ENCODE assay signal across 9 cellular contexts in the genomic region with DNA sequence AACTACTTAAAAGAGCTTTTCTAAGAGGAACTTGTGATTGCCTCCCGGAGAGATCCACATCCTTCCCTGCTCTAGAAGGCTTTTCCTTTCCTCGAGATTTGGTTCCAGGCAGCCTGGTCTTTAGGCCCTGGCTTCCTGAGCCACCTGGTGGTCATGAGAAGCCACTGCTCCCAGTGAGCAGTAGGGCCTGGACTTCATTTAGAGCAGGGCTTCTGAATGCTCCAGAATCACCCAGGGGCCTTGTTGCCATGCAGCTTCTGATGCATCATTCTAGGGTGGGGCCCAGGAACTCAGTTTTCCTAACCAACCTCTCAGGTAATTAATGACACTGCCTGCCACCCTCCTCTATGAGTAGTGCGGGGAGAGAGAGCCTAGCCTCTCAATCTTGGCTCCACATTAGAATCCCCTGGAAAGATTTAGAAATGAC. TPM values are rescaled to one million over a fixed set of nuclear protein-coding genes. Genes with fewer than 3 reads are reported as not detected.
DNase-seq lines count a peak whose midpoint lies in the region; ATAC-seq and TF ChIP-seq lines count a peak whose summit lies in the region.
"Had no signal": no experiment of that assay in that cellular context is flagged by ENCODE, and none has a peak within 500 bp of the region (broad histone marks: within the 10 kb centered on the region; RNA-seq: fewer than 3 reads in every experiment).

No MANE protein-coding gene starts in this region.

- H3K27me3 Mint-ChIP-seq in activated CD4-positive, alpha-beta T cell treated with anti-CD3 and anti-CD28 coated beads, Interleukin-2, amount 10 ng/mL, durations not matched to agents 24 days and 14 days = no peaks in the 10 kb centered on the region
- H3K27me3 Mint-ChIP-seq: IgD-negative memory B cell had no signal

- H3K36me3 ChIP-seq in lower lobe of right lung = peaks cover 99% of the 10 kb centered on the region

- intact Hi-C loops in activated CD4-positive, alpha-beta T cell treated with anti-CD3 and anti-CD28 coated beads, Interleukin-2, amount 10 ng/mL, durations not matched to agents 24 days and 14 days (cut with micrococcal nuclease) = loop anchor here (1.0 to 5.0 kb wide), 3 partner anchors 31 to 131 kb away; partner anchors contain the start of genes ATXN7 and THOC7
- intact Hi-C loops in lower lobe of right lung (cut with DNase I) = no loop called here

- TF ChIP-seq CTCF in AG09319 (IDR thresholded peaks at IDR 0.05; ENCODE audit: low read depth, low read length) (peak; percentile 98), lower lobe of right lung (IDR thresholded peaks at IDR 0.05) (peak; percentile 97)

- peaks cover 17% of the 10 kb centered on the region for H3K4me1 Mint-ChIP-seq in activated CD4-positive, alpha-beta T cell treated with anti-CD3 and anti-CD28 coated beads, Interleukin-2, amount 10 ng/mL, durations not matched to agents 24 days and 14 days

- DNase-seq in AG09319 (ENCODE audit: extremely low read depth, low read depth) = peak; percentile 49
- DNase-seq in NCI-H2171 treated with DMSO at 0.1 percent for 48 hours (lab: John Stamatoyannopoulos, UW) = peak; percentile 48
- DNase-seq in activated CD4-positive, alpha-beta T cell treated with anti-CD3 and anti-CD28 coated beads, Interleukin-2, amount 10 ng/mL, durations not matched to agents 24 days and 14 days = peak; percentile 87
- DNase-seq in ecto neural progenitor cell (ENCODE audit: low spot score) = peak; percentile 68
- DNase-seq in lower lobe of right lung = peak; percentile 71
- DNase-seq in stimulated activated CD8-positive, alpha-beta memory T cell treated with anti-CD3 and anti-CD28 coated beads, Interleukin-2, amount 100 ng/mL, for 48 hours (ENCODE audit: low read depth in 2 of 2) = peak; percentile 5 to 11

- H3K4me3 ChIP-seq in lower lobe of right lung = no peak overlapping the region

- peaks cover 11% of the 10 kb centered on the region for H3K4me1 ChIP-seq in lower lobe of right lung

- no peaks in the 10 kb centered on the region for H3K9me3 Mint-ChIP-seq in activated CD4-positive, alpha-beta T cell treated with anti-CD3 and anti-CD28 coated beads, Interleukin-2, amount 10 ng/mL, durations not matched to agents 24 days and 14 days
- H3K9me3 Mint-ChIP-seq: IgD-negative memory B cell had no signal

- no peaks in the 10 kb centered on the region for H3K27me3 ChIP-seq in lower lobe of right lung (ENCODE audit: low read depth)

- no peak overlapping the region for H3K4me3 Mint-ChIP-seq in activated CD4-positive, alpha-beta T cell treated with anti-CD3 and anti-CD28 coated beads, Interleukin-2, amount 10 ng/mL, durations not matched to agents 24 days and 14 days
- H3K4me3 Mint-ChIP-seq: IgD-negative memory B cell had no signal

- H3K27ac Mint-ChIP-seq in activated CD4-positive, alpha-beta T cell treated with anti-CD3 and anti-CD28 coated beads, Interleukin-2, amount 10 ng/mL, durations not matched to agents 24 days and 14 days = peak overlapping the region; percentile 15
- H3K27ac Mint-ChIP-seq: IgD-negative memory B cell had no signal

- H3K27ac ChIP-seq in lower lobe of right lung = no peak overlapping the region

- ATAC-seq in GM18508 (IDR thresholded peaks at IDR 0.05; ENCODE audit: insufficient read depth, unreplicated experiment) (peak; percentile 83), HG02973 (IDR thresholded peaks at IDR 0.05; ENCODE audit: unreplicated experiment) (peak; percentile 77), lower lobe of right lung (peak; percentile 91 to 93)

- peaks cover 70% of the 10 kb centered on the region for H3K36me3 Mint-ChIP-seq in activated CD4-positive, alpha-beta T cell treated with anti-CD3 and anti-CD28 coated beads, Interleukin-2, amount 10 ng/mL, durations not matched to agents 24 days and 14 days (ENCODE audit: low read depth)

- no peaks in the 10 kb centered on the region for H3K9me3 ChIP-seq in lower lobe of right lung

RNA-seq across cellular contexts. Expression of gene PSMD6, which starts 29.6 kb away (rescaled TPM):
- 141 and 146 TPM in 2 replicates for total RNA-seq in activated CD4-positive, alpha-beta T cell treated with anti-CD3 and anti-CD28 coated beads, Interleukin-2, amount 10 ng/mL, durations not matched to agents 24 days and 14 days
- 51.1 TPM for total RNA-seq in lower lobe of right lung

Comparison
In these comparisons a context has a peak if more than half of its experiments do, and no peak if none do; other contexts are left out.
1. DNase-seq: peak in every context shown above with its lines; median percentile 87 in activated CD4-positive, alpha-beta T cell treated with anti-CD3 and anti-CD28 coated beads, Interleukin-2, amount 10 ng/mL, durations not matched to agents 24 days and 14 days; 71 in lower lobe of right lung; 68 in ecto neural progenitor cell; 49 in AG09319; 48 in NCI-H2171 treated with DMSO at 0.1 percent for 48 hours; 8 in stimulated activated CD8-positive, alpha-beta memory T cell treated with anti-CD3 and anti-CD28 coated beads, Interleukin-2, amount 100 ng/mL, for 48 hours.